ENCODE assay signal across 19 cellular contexts in the genomic region with DNA sequence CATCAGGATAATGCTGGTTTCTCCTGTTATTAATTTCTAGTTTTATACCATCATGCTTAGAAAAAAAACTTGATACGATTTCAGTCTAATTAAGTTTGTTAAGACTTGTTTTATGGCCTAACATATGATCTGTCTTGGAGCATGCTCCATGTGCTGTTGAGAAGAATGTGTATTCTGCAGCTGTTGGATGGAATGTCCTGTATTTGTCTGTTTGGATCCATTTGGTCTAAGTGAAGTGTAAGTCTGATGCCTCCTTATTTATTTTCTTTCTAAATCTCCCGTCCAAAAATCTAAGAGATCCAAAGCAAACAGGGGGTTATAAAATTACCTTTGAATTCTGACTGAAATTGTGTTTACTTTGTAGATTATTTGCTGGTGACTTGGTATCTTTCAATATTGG. TPM values are rescaled to one million over a fixed set of nuclear protein-coding genes. Genes with fewer than 3 reads are reported as not detected.
DNase-seq lines count a peak whose midpoint lies in the region; ATAC-seq, FAIRE-seq and TF ChIP-seq lines count a peak whose summit lies in the region.
"Had no signal": no experiment of that assay in that cellular context is flagged by ENCODE, and none has a peak within 500 bp of the region (broad histone marks: within the 10 kb centered on the region; RNA-seq: fewer than 3 reads in every experiment).

No MANE protein-coding gene starts in this region.

- no peak for TF ChIP-seq POLR2A in A549 (IDR thresholded peaks at IDR 0.05; ENCODE audit: low read length)

- H3K79me2 ChIP-seq in PC-9 (ENCODE audit: low read depth) = peaks cover 97% of the 10 kb centered on the region

- no peak for ATAC-seq in A549
- no peak for ATAC-seq in activated CD4-positive, CD25-positive, alpha-beta regulatory T cell treated with anti-CD3 and anti-CD28 coated beads, Interleukin-2, amount 50 U/mL, for 24 hours

- H3F3A ChIP-seq in PC-9 (ENCODE audit: insufficient read depth, low read depth) = peaks cover 30% of the 10 kb centered on the region

- H3K4me2 ChIP-seq in A549 (peak overlapping the region; percentile 14), PC-9 (peak overlapping the region; percentile 95; the same call in 1 of the 2 replicates)
- H3K4me2 ChIP-seq: BLaER1 treated with 17β-estradiol and CSF1 and Interleukin-3, amounts not matched to agents 10 nM and 100 nM had no signal

- H4K20me1 ChIP-seq in PC-9 (ENCODE audit: insufficient read depth) = peaks cover 93% of the 10 kb centered on the region

- H2AFZ ChIP-seq in PC-9 = no peak overlapping the region

- peaks cover 84% of the 10 kb centered on the region for H3K36me3 ChIP-seq in PC-9 (ENCODE audit: low read depth)

- BruUV-seq in PC-9 (replicated peaks; lab: Mats Ljungman, UMichigan) = no TSS peak

- H3K9me2 ChIP-seq in PC-9 (ENCODE audit: insufficient read depth) = no peaks in the 10 kb centered on the region

- no peak for TF ChIP-seq EP300 in A549 (IDR thresholded peaks at IDR 0.05)

- CTCF ChIA-PET in A549 (lab: Yijun Ruan, JAX) = interaction anchor here (1.0 to 3.5 kb wide), 5 partner anchors 13 to 409 kb away, joined by 3 to 12 read pairs (median 5); no protein-coding TSS in a partner anchor
- CTCF ChIA-PET in PC-9 (lab: Charles Lee) = no interaction called here
- CTCF ChIA-PET in HEK293T (lab: Yijun Ruan, JAX) = no interaction called here

- H3K27ac ChIP-seq in A549 (no peak overlapping the region), PC-9 (no peak overlapping the region)
- H3K27ac ChIP-seq: BLaER1 treated with 17β-estradiol and CSF1 and Interleukin-3, amounts not matched to agents 10 nM and 100 nM; RWPE1; SJSA1 had no signal

- TF ChIP-seq CTCF in A549 (IDR thresholded peaks at IDR 0.05) (no peak), PC-9 (conservative IDR thresholded peaks at IDR 0.05) (no peak)

- TF ChIP-seq RAD21 in A549 (conservative IDR thresholded peaks at IDR 0.05 in 1 of 2, IDR thresholded peaks at IDR 0.05 in 1 of 2) = no peak

- FAIRE-seq in A204.1 (lab: Jason Lieb, UNC) = peak; percentile 3
- peak; percentile 23 for FAIRE-seq in A549 (lab: Jason Lieb, UNC)
- FAIRE-seq: H54 had no signal

- no peaks in the 10 kb centered on the region for H3K9me3 ChIP-seq in A549
- H3K9me3 ChIP-seq in PC-9 (ENCODE audit: insufficient read depth, low read depth) = no peaks in the 10 kb centered on the region
- H3K9me3 ChIP-seq: SJSA1 had no signal

- 26% methylated on average over 2 of the region's 2 CpGs for WGBS in A549 (ENCODE audit: missing lambda C conversion rate)

- H3K4me3 ChIP-seq in A549 = no peak overlapping the region
- H3K4me3 ChIP-seq in PC-9 = peak overlapping the region; percentile 15; the same call in 1 of the 2 replicates
- H3K4me3 ChIP-seq: BLaER1 treated with 17β-estradiol and CSF1 and Interleukin-3, amounts not matched to agents 10 nM and 100 nM; SJSA1 had no signal

- no peaks in the 10 kb centered on the region for H3K27me3 ChIP-seq in PC-9 (ENCODE audit: insufficient read depth, low read depth)
- H3K27me3 ChIP-seq: BLaER1 treated with 17β-estradiol and CSF1 and Interleukin-3, amounts not matched to agents 10 nM and 100 nM; SJSA1 had no signal

- intact Hi-C loops in PC-9 (cut with micrococcal nuclease; ENCODE audit: unreplicated experiment) = no loop called here

- H3K4me1 ChIP-seq in A549 = peaks cover 35% of the 10 kb centered on the region
- H3K4me1 ChIP-seq in PC-9 (replicated peaks; ENCODE audit: insufficient read depth) = peaks cover 46% of the 10 kb centered on the region

- POLR2A ChIA-PET in A549 (lab: Yijun Ruan, JAX) = no interaction called here
- POLR2A ChIA-PET in PC-9 (lab: Charles Lee; ENCODE audit: unreplicated experiment) = no interaction called here
- POLR2A ChIA-PET in HEK293T (lab: Yijun Ruan, JAX) = no interaction called here

- DNase-seq in A549 (ENCODE audit: low read depth in 1 of 2, low spot score in 1 of 2) (no peak), PC-9 (no peak), fibroblast of gingiva (ENCODE audit: low read depth) (peak; percentile 7), SKM-1 (lab: John Stamatoyannopoulos, UW; ENCODE audit: unreplicated experiment) (no peak), HEK293T (ENCODE audit: extremely low spot score) (no peak)
- no peak for DNase-seq in stimulated activated CD4-positive, alpha-beta T cell treated with anti-CD3 and anti-CD28 coated beads, Interleukin-12 subunit alpha, Interleukin-12 subunit beta, amount 100 ng/mL, for 4 hours
- DNase-seq: COR-L47, DMS153, NCI-H1694, NCI-H2107, NCI-H345, NCI-H526 treated with DMSO at 0.1 percent for 48 hours had no signal

TF ChIP-seq in A549, 52 proteins besides CTCF, POLR2A, EP300 and RAD21:
- no peak for TF ChIP-seq TP53 (CRISPR knock-in tag; IDR thresholded peaks at IDR 0.05)
- TF ChIP-seq NR3C1 (IDR thresholded peaks at IDR 0.05) = no peak
- no peak for TF ChIP-seq KDM5A (IDR thresholded peaks at IDR 0.05)
- TF ChIP-seq FOXS1 (CRISPR knock-in tag; IDR thresholded peaks at IDR 0.05) = no peak
- no peak for TF ChIP-seq HOXB13 (CRISPR knock-in tag; IDR thresholded peaks at IDR 0.05; ENCODE audit: low read depth)
- TF ChIP-seq EHF (CRISPR knock-in tag; IDR thresholded peaks at IDR 0.05) = no peak
- TF ChIP-seq FOSL2 (IDR thresholded peaks at IDR 0.05) = no peak
- TF ChIP-seq FOSL2 (CRISPR knock-in tag; IDR thresholded peaks at IDR 0.05) = no peak
- TF ChIP-seq CEBPB (IDR thresholded peaks at IDR 0.05) = no peak
- TF ChIP-seq MYC (IDR thresholded peaks at IDR 0.05; ENCODE audit: borderline replicate concordance, low read length) = no peak
- TF ChIP-seq ZFP36 (IDR thresholded peaks at IDR 0.05; ENCODE audit: borderline replicate concordance, partially characterized antibody) = no peak
- TF ChIP-seq, protein P1, sequence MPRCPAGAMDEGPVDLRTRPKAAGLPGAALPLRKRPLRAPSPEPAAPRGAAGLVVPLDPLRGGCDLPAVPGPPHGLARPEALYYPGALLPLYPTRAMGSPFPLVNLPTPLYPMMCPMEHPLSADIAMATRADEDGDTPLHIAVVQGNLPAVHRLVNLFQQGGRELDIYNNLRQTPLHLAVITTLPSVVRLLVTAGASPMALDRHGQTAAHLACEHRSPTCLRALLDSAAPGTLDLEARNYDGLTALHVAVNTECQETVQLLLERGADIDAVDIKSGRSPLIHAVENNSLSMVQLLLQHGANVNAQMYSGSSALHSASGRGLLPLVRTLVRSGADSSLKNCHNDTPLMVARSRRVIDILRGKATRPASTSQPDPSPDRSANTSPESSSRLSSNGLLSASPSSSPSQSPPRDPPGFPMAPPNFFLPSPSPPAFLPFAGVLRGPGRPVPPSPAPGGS (IDR thresholded peaks at IDR 0.05) = no peak
- no peak for TF ChIP-seq CBX2 (IDR thresholded peaks at IDR 0.05; ENCODE audit: borderline replicate concordance, low read depth)

TF ChIP-seq in HEK293T, 16 proteins besides CTCF, POLR2A, EP300 and RAD21:
- TF ChIP-seq NFRKB (IDR thresholded peaks at IDR 0.05) (no peak), HDGF (IDR thresholded peaks at IDR 0.05; ENCODE audit: borderline replicate concordance) (no peak), SUZ12 (IDR thresholded peaks at IDR 0.05) (no peak), FOXM1 (IDR thresholded peaks at IDR 0.05; ENCODE audit: borderline replicate concordance) (no peak)
- TF ChIP-seq, protein P2, sequence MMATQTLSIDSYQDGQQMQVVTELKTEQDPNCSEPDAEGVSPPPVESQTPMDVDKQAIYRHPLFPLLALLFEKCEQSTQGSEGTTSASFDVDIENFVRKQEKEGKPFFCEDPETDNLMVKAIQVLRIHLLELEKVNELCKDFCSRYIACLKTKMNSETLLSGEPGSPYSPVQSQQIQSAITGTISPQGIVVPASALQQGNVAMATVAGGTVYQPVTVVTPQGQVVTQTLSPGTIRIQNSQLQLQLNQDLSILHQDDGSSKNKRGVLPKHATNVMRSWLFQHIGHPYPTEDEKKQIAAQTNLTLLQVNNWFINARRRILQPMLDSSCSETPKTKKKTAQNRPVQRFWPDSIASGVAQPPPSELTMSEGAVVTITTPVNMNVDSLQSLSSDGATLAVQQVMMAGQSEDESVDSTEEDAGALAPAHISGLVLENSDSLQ (IDR thresholded peaks at IDR 0.05) = no peak

RNA-seq across cellular contexts. Expression of a gene that starts 5.5 kb away (rescaled TPM):
- polyA plus RNA-seq in A549 (2011; rRNA removed) (247 and 269 TPM in 2 replicates), A549 (2017; fragmentation: RNase III; extraction: RNeasy Plus Mini Kit Qiagen cat#74134 plus additional on column Dnase treatment) (149 to 153 TPM (median 151 TPM) in 3 replicates)
- 238 and 294 TPM in 2 replicates for polyA plus RNA-seq in A549 (2012; cell fraction: cytosol; rRNA removed)
- polyA plus RNA-seq in A549 (2012; cell fraction: nucleus; rRNA removed) = 167 and 260 TPM in 2 replicates
- polyA minus RNA-seq in A549 (2011; rRNA and poly(A)+ RNA removed) = 293 and 405 TPM in 2 replicates
- 101 and 147 TPM in 2 replicates for total RNA-seq in PC-9 (2021)

RNA-seq across cellular contexts. Expression of a gene that starts 30.0 kb away (rescaled TPM):
- polyA plus RNA-seq in A549 (2011; rRNA removed) (not detected in 2 replicates), A549 (2017; fragmentation: RNase III; extraction: RNeasy Plus Mini Kit Qiagen cat#74134 plus additional on column Dnase treatment) (not detected in 3 replicates)
- not detected in 2 replicates for polyA plus RNA-seq in A549 (2012; cell fraction: cytosol; rRNA removed)
- polyA plus RNA-seq in A549 (2012; cell fraction: nucleus; rRNA removed) = not detected in 2 replicates
- polyA minus RNA-seq in A549 (2011; rRNA and poly(A)+ RNA removed) = not detected in 2 replicates
- not detected in 2 replicates for total RNA-seq in PC-9 (2021)
- total RNA-seq: OCI-LY7, SJSA1 had no signal
